Comparison of ENCODE assay signal across 11 cellular contexts in the genomic region with DNA sequence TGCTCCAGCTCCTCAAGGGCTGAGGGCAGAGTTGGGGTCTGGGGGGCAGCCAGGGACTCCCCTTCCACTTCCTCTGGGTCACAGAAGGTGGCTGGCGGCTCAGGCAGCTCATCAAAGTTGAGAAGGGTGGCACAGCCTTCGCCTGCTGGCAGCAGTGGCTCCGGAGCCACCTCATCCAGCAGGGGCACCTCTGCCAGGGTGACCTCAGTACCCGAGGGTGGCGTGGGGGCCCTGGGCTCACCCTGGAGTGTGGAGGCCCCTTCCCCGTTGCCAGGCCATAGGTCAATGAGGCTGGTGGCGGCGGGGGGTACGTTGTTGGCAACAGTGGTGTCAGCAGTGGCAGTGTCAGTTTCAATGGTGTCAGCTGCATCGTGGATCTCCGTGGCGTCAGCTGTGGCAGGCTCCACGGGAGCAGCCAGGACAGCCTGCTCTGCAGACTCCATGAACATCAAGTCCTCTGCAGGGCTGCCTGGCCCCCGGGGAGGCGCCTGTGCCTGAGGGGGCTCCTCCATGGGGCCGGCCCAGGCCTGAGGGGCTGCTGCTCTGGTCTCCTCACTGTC. TPM values are rescaled to one million over a fixed set of nuclear protein-coding genes. Genes with fewer than 3 reads are reported as not detected.
DNase-seq lines count a peak whose midpoint lies in the region; ATAC-seq, FAIRE-seq and TF ChIP-seq lines count a peak whose summit lies in the region.
"Had no signal": no experiment of that assay in that cellular context is flagged by ENCODE, and none has a peak within 500 bp of the region (broad histone marks: within the 10 kb centered on the region; RNA-seq: fewer than 3 reads in every experiment).

No MANE protein-coding gene starts in this region.

- H3K4me3 Mint-ChIP-seq in activated T-cell treated with anti-CD3 and anti-CD28 coated beads, Interleukin-2, amount 50 U/mL, for 24 hours: no peak overlapping the region
- no peak overlapping the region for H3K4me3 Mint-ChIP-seq in activated T-cell treated with anti-CD3 and anti-CD28 coated beads, Interleukin-2, amount 50 U/mL, for 4 hours

- TF ChIP-seq CTCF in endothelial cell of umbilical vein (IDR thresholded peaks at IDR 0.05; ENCODE audit: extremely low read depth in 1 of 2, insufficient read depth in 1 of 2, low read depth in 1 of 2, low read length in 2 of 2) (no peak), suprapubic skin (IDR thresholded peaks at IDR 0.05) (no peak)

- dilution Hi-C loops in endothelial cell of umbilical vein (cut with MboI; ENCODE audit: extremely low pct_ligation_motif_present, low sequenced_read_pairs): no loop called here

- H3K4me1 Mint-ChIP-seq in activated T-cell treated with anti-CD3 and anti-CD28 coated beads, Interleukin-2, amount 50 U/mL, for 24 hours (ENCODE audit: low read depth): peaks cover 25% of the 10 kb centered on the region
- peaks cover 26% of the 10 kb centered on the region for H3K4me1 Mint-ChIP-seq in activated T-cell treated with anti-CD3 and anti-CD28 coated beads, Interleukin-2, amount 50 U/mL, for 4 hours (ENCODE audit: low read depth)

- no peaks in the 10 kb centered on the region for H3K27me3 Mint-ChIP-seq in activated T-cell treated with anti-CD3 and anti-CD28 coated beads, Interleukin-2, amount 50 U/mL, for 24 hours
- no peaks in the 10 kb centered on the region for H3K27me3 Mint-ChIP-seq in activated T-cell treated with anti-CD3 and anti-CD28 coated beads, Interleukin-2, amount 50 U/mL, for 4 hours (ENCODE audit: low read depth)
- H3K27me3 Mint-ChIP-seq: activated CD8-positive, alpha-beta T cell treated with anti-CD3 and anti-CD28 coated beads for 36 hours; activated T-helper 17 cell treated with anti-CD3 and anti-CD28 coated beads, Interleukin-2, amount 50 U/mL, for 72 hours had no signal

- H3K4me1 ChIP-seq in endothelial cell of umbilical vein (ENCODE audit: control insufficient read depth, extremely low read depth, insufficient read depth, low read length) (peaks cover 37% of the 10 kb centered on the region), suprapubic skin (peaks cover 40% of the 10 kb centered on the region), small intestine (ENCODE audit: control insufficient read depth in 2 of 2, insufficient read depth in 1 of 2, low read depth in 1 of 2, low read length in 1 of 2) (no peaks in the 10 kb centered on the region)

- intact Hi-C loops in endothelial cell of umbilical vein (cut with micrococcal nuclease): no loop called here

- WGBS in suprapubic skin: 87% methylated on average over 3 of the region's 16 CpGs
- 78 to 92% (median 89%) methylated on average over 15 to 16 of the region's 16 CpGs for WGBS in small intestine, 3 donors

- POLR2A ChIA-PET in endothelial cell of umbilical vein (lab: Charles Lee): interaction anchor here (1.0 to 1.1 kb wide), 3 partner anchors 14 to 39 kb away, joined by 3 to 6 read pairs (median 4); a partner anchor contains a TSS

- H3K9me1 ChIP-seq in endothelial cell of umbilical vein (replicated peaks; ENCODE audit: control insufficient read depth, extremely low read depth, insufficient read depth, low read length): no peaks in the 10 kb centered on the region

- H4K20me1 ChIP-seq in endothelial cell of umbilical vein (replicated peaks; ENCODE audit: control insufficient read depth, extremely low read depth, insufficient read depth, low read length): no peaks in the 10 kb centered on the region

- H3K27me3 ChIP-seq in endothelial cell of umbilical vein (ENCODE audit: control insufficient read depth in 2 of 2, insufficient read depth in 2 of 2, low read length in 2 of 2) (no peaks in the 10 kb centered on the region), suprapubic skin (no peaks in the 10 kb centered on the region), small intestine (ENCODE audit: control insufficient read depth in 2 of 2, insufficient read depth in 2 of 2, low read length in 2 of 2) (no peaks in the 10 kb centered on the region)

- H3K27ac Mint-ChIP-seq in activated T-cell treated with anti-CD3 and anti-CD28 coated beads, Interleukin-2, amount 50 U/mL, for 24 hours: no peak overlapping the region
- H3K27ac Mint-ChIP-seq: activated T-helper 17 cell treated with anti-CD3 and anti-CD28 coated beads, Interleukin-2, amount 50 U/mL, for 72 hours had no signal

- H3K4me2 ChIP-seq in endothelial cell of umbilical vein (ENCODE audit: insufficient read depth, low read length): no peak overlapping the region

- TF ChIP-seq POLR2A in endothelial cell of umbilical vein (IDR thresholded peaks at IDR 0.05; ENCODE audit: low read depth, low read length) (no peak), suprapubic skin (IDR thresholded peaks at IDR 0.05) (no peak)

- no peaks in the 10 kb centered on the region for H3K9me3 ChIP-seq in endothelial cell of umbilical vein (replicated peaks; ENCODE audit: control insufficient read depth, insufficient read depth, low read length)
- no peaks in the 10 kb centered on the region for H3K9me3 ChIP-seq in suprapubic skin
- no peaks in the 10 kb centered on the region for H3K9me3 ChIP-seq in small intestine (ENCODE audit: control insufficient read depth, low read depth)

- no peak overlapping the region for H2AFZ ChIP-seq in endothelial cell of umbilical vein (ENCODE audit: low read depth, low read length)

- no peak for FAIRE-seq in endothelial cell of umbilical vein (lab: Jason Lieb, UNC)
- no peak for FAIRE-seq in small intestine (lab: Jason Lieb, UNC)

- DNase-seq in activated T-cell treated with anti-CD3 and anti-CD28 coated beads, Interleukin-2, amount 50 U/mL, for 24 hours: peak; percentile 32
- DNase-seq in activated T-cell treated with anti-CD3 and anti-CD28 coated beads, Interleukin-2, amount 50 U/mL, for 4 hours: no peak
- DNase-seq in endothelial cell of umbilical vein (ENCODE audit: low read depth, low spot score) (no peak), suprapubic skin (ENCODE audit: low spot score in 2 of 2) (peak in 1 of 2 donors; percentile 78), small intestine (no peak), DMS153 treated with DMSO at 0.1 percent for 48 hours (lab: John Stamatoyannopoulos, UW; ENCODE audit: unreplicated experiment) (no peak)
- DNase-seq: cortex of kidney had no signal

- no peak for ATAC-seq in activated T-cell treated with anti-CD3 and anti-CD28 coated beads, Interleukin-2, amount 50 U/mL, for 4 hours

- no peak overlapping the region for H3K9ac ChIP-seq in endothelial cell of umbilical vein (replicated peaks; ENCODE audit: extremely low read depth, insufficient read depth, low read length)

- no peak overlapping the region for H3K4me3 ChIP-seq in endothelial cell of umbilical vein (replicated peaks in 1 of 3; ENCODE audit: insufficient read depth in 1 of 3, low read depth in 1 of 3, low read length in 3 of 3)
- no peak overlapping the region for H3K4me3 ChIP-seq in suprapubic skin
- no peak overlapping the region for H3K4me3 ChIP-seq in small intestine (ENCODE audit: low read depth in 1 of 2, low read length in 2 of 2)

- CTCF ChIA-PET in endothelial cell of umbilical vein (lab: Charles Lee): interaction anchor here (0.6 to 6.6 kb wide), 19 partner anchors 9 to 150 kb away, joined by 3 to 57 read pairs (median 5); a partner anchor contains a TSS

- peaks cover 20% of the 10 kb centered on the region for H3K36me3 Mint-ChIP-seq in activated T-cell treated with anti-CD3 and anti-CD28 coated beads, Interleukin-2, amount 50 U/mL, for 24 hours (ENCODE audit: low read depth)
- no peaks in the 10 kb centered on the region for H3K36me3 Mint-ChIP-seq in activated T-cell treated with anti-CD3 and anti-CD28 coated beads, Interleukin-2, amount 50 U/mL, for 4 hours (ENCODE audit: insufficient read depth)
- H3K36me3 Mint-ChIP-seq: naive B cell had no signal

- no peak for TF ChIP-seq EP300 in suprapubic skin (IDR thresholded peaks at IDR 0.05)

- no peaks in the 10 kb centered on the region for H3K9me3 Mint-ChIP-seq in activated T-cell treated with anti-CD3 and anti-CD28 coated beads, Interleukin-2, amount 50 U/mL, for 24 hours
- no peaks in the 10 kb centered on the region for H3K9me3 Mint-ChIP-seq in activated T-cell treated with anti-CD3 and anti-CD28 coated beads, Interleukin-2, amount 50 U/mL, for 4 hours
- H3K9me3 Mint-ChIP-seq: activated CD8-positive, alpha-beta T cell treated with anti-CD3 and anti-CD28 coated beads for 36 hours; activated T-helper 17 cell treated with anti-CD3 and anti-CD28 coated beads, Interleukin-2, amount 50 U/mL, for 72 hours; stimulated activated effector memory CD8-positive, alpha-beta T cell treated with anti-CD3 and anti-CD28 coated beads, Interleukin-12 subunit alpha, Interleukin-12 subunit beta, amount 100 ng/mL, for 72 hours had no signal

- BruUV-seq in endothelial cell of umbilical vein (replicated peaks; lab: Mats Ljungman, UMichigan): no TSS peak

- peak overlapping the region; percentile 13 for H3K27ac ChIP-seq in endothelial cell of umbilical vein (ENCODE audit: insufficient read depth, low read depth, low read length)
- H3K27ac ChIP-seq in suprapubic skin: peak overlapping the region; percentile 8
- no peak overlapping the region for H3K27ac ChIP-seq in small intestine (ENCODE audit: low read depth in 1 of 2, low read length in 1 of 2)

- peaks cover 7 to 35% of the 10 kb centered on the region in 2 experiments for H3K36me3 ChIP-seq in endothelial cell of umbilical vein (ENCODE audit: control insufficient read depth in 2 of 2, extremely low read depth in 1 of 2, insufficient read depth in 2 of 2, low read length in 2 of 2)
- peaks cover 24% of the 10 kb centered on the region for H3K36me3 ChIP-seq in suprapubic skin
- H3K36me3 ChIP-seq in small intestine (ENCODE audit: control insufficient read depth in 2 of 2, insufficient read depth in 2 of 2, low read length in 2 of 2): no peaks in the 10 kb centered on the region

- peaks cover 3% of the 10 kb centered on the region for H3K79me2 ChIP-seq in endothelial cell of umbilical vein (ENCODE audit: control insufficient read depth, insufficient read depth, low read length)

RNA-seq across cellular contexts. Expression of a gene that starts 11.6 kb away (rescaled TPM):
- total RNA-seq in activated T-cell treated with anti-CD3 and anti-CD28 coated beads, Interleukin-2, amount 50 U/mL, for 4 hours: 10 to 100 TPM; 11.7 to 19.8 (median 14.2) TPM
- total RNA-seq in endothelial cell of umbilical vein: 5.7 and 6.5 TPM in 2 replicates
- 6.6 and 10.5 TPM in 2 replicates for polyA plus RNA-seq in endothelial cell of umbilical vein
- polyA plus RNA-seq in endothelial cell of umbilical vein (2011; cell fraction: cytosol; rRNA removed): 1.9 and 4.7 TPM in 2 replicates
- polyA plus RNA-seq in endothelial cell of umbilical vein (2011; cell fraction: nucleus; rRNA removed): 1.9 and 2.6 TPM in 2 replicates
- 2.6 and 4.7 TPM in 2 replicates for polyA plus RNA-seq in endothelial cell of umbilical vein (2012)
- polyA minus RNA-seq in endothelial cell of umbilical vein: 0.38 and 0.63 TPM in 2 replicates
- polyA minus RNA-seq in endothelial cell of umbilical vein (2011; cell fraction: cytosol; rRNA and poly(A)+ RNA removed): 6.8 TPM
- polyA minus RNA-seq in endothelial cell of umbilical vein (2011; cell fraction: nucleus; rRNA and poly(A)+ RNA removed): 0.53 and 1.8 TPM in 2 replicates
- total RNA-seq in suprapubic skin: 1 to 10 TPM; 5.7 to 9.8 (median 7.8) TPM
- 1 to 10 TPM; 1.1 to 3.7 (median 3.0) TPM for polyA plus RNA-seq in small intestine

RNA-seq across cellular contexts. Expression of a gene that starts 15.2 kb away (rescaled TPM):
- total RNA-seq in activated T-cell treated with anti-CD3 and anti-CD28 coated beads, Interleukin-2, amount 50 U/mL, for 4 hours: 10 to 100 TPM; 16.6 to 48.5 (median 21.6) TPM
- total RNA-seq in endothelial cell of umbilical vein: 310 and 336 TPM in 2 replicates
- 198 and 267 TPM in 2 replicates for polyA plus RNA-seq in endothelial cell of umbilical vein
- polyA plus RNA-seq in endothelial cell of umbilical vein (2011; cell fraction: cytosol; rRNA removed): 95.2 and 108 TPM in 2 replicates
- 848 and 1,132 TPM in 2 replicates for polyA plus RNA-seq in endothelial cell of umbilical vein (2011; cell fraction: nucleus; rRNA removed)
- polyA plus RNA-seq in endothelial cell of umbilical vein (2012): 185 and 211 TPM in 2 replicates
- 158 and 165 TPM in 2 replicates for polyA minus RNA-seq in endothelial cell of umbilical vein
- polyA minus RNA-seq in endothelial cell of umbilical vein (2011; cell fraction: cytosol; rRNA and poly(A)+ RNA removed): 9.4 TPM
- 135 and 363 TPM in 2 replicates for polyA minus RNA-seq in endothelial cell of umbilical vein (2011; cell fraction: nucleus; rRNA and poly(A)+ RNA removed)
- 10 to 100 TPM; 13.1 to 43.4 (median 25.3) TPM for total RNA-seq in suprapubic skin
- 10 to 100 TPM in 1 of 3 donors, 1 to 10 TPM in 2; 1.6 to 32.0 (median 5.1) TPM for polyA plus RNA-seq in small intestine

RNA-seq across cellular contexts. Expression of a gene that starts 31.7 kb away (rescaled TPM):
- total RNA-seq in activated T-cell treated with anti-CD3 and anti-CD28 coated beads, Interleukin-2, amount 50 U/mL, for 4 hours: 100 to 1,000 TPM; 140 to 163 (median 158) TPM
- 36.4 and 37.0 TPM in 2 replicates for total RNA-seq in endothelial cell of umbilical vein
- polyA plus RNA-seq in endothelial cell of umbilical vein: 22.9 and 28.9 TPM in 2 replicates
- 26.5 and 28.2 TPM in 2 replicates for polyA plus RNA-seq in endothelial cell of umbilical vein (2011; cell fraction: cytosol; rRNA removed)
- 28.5 and 31.3 TPM in 2 replicates for polyA plus RNA-seq in endothelial cell of umbilical vein (2011; cell fraction: nucleus; rRNA removed)
- polyA plus RNA-seq in endothelial cell of umbilical vein (2012): 20.7 and 22.4 TPM in 2 replicates
- polyA minus RNA-seq in endothelial cell of umbilical vein: 17.0 and 32.8 TPM in 2 replicates
- 11.3 TPM for polyA minus RNA-seq in endothelial cell of umbilical vein (2011; cell fraction: cytosol; rRNA and poly(A)+ RNA removed)
- polyA minus RNA-seq in endothelial cell of umbilical vein (2011; cell fraction: nucleus; rRNA and poly(A)+ RNA removed): 14.8 and 26.7 TPM in 2 replicates
- total RNA-seq in suprapubic skin: 10 to 100 TPM; 29.1 to 62.2 (median 37.1) TPM
- polyA plus RNA-seq in small intestine: 10 to 100 TPM; 20.4 to 29.5 (median 28.5) TPM

RNA-seq across cellular contexts. Expression of a gene that starts 39.2 kb away (rescaled TPM):
- 10 to 100 TPM; 18.0 to 22.1 (median 19.0) TPM for total RNA-seq in activated T-cell treated with anti-CD3 and anti-CD28 coated beads, Interleukin-2, amount 50 U/mL, for 4 hours
- 318 and 371 TPM in 2 replicates for total RNA-seq in endothelial cell of umbilical vein
- 314 and 418 TPM in 2 replicates for polyA plus RNA-seq in endothelial cell of umbilical vein
- polyA plus RNA-seq in endothelial cell of umbilical vein (2011; cell fraction: cytosol; rRNA removed): 181 and 257 TPM in 2 replicates
- polyA plus RNA-seq in endothelial cell of umbilical vein (2011; cell fraction: nucleus; rRNA removed): 815 and 843 TPM in 2 replicates
- polyA plus RNA-seq in endothelial cell of umbilical vein (2012): 179 and 248 TPM in 2 replicates
- 120 and 143 TPM in 2 replicates for polyA minus RNA-seq in endothelial cell of umbilical vein
- 25.4 TPM for polyA minus RNA-seq in endothelial cell of umbilical vein (2011; cell fraction: cytosol; rRNA and poly(A)+ RNA removed)
- 136 and 281 TPM in 2 replicates for polyA minus RNA-seq in endothelial cell of umbilical vein (2011; cell fraction: nucleus; rRNA and poly(A)+ RNA removed)
- 10 to 100 TPM; 28.7 to 41.3 (median 32.0) TPM for total RNA-seq in suprapubic skin
- polyA plus RNA-seq in small intestine: 10 to 100 TPM in 1 of 3 donors, 1 to 10 TPM in 2; 3.8 to 44.4 (median 8.9) TPM

RNA-seq across cellular contexts. Expression of a gene that starts 48.8 kb away (rescaled TPM):
- 1 to 10 TPM; 1.7 to 5.7 (median 3.1) TPM for total RNA-seq in activated T-cell treated with anti-CD3 and anti-CD28 coated beads, Interleukin-2, amount 50 U/mL, for 4 hours
- 1.00 and 1.4 TPM in 2 replicates for total RNA-seq in endothelial cell of umbilical vein
- polyA plus RNA-seq in endothelial cell of umbilical vein: 1.4 and 2.7 TPM in 2 replicates
- 0.66 and 1.1 TPM in 2 replicates for polyA plus RNA-seq in endothelial cell of umbilical vein (2011; cell fraction: cytosol; rRNA removed)
- 0.73 and 0.96 TPM in 2 replicates for polyA plus RNA-seq in endothelial cell of umbilical vein (2011; cell fraction: nucleus; rRNA removed)
- 1.6 and 1.7 TPM in 2 replicates for polyA plus RNA-seq in endothelial cell of umbilical vein (2012)
- 0.24 and 0.57 TPM in 2 replicates for polyA minus RNA-seq in endothelial cell of umbilical vein
- polyA minus RNA-seq in endothelial cell of umbilical vein (2011; cell fraction: cytosol; rRNA and poly(A)+ RNA removed): 7.9 TPM
- 0.29 TPM in 1 of 2 replicates, not detected in the other for polyA minus RNA-seq in endothelial cell of umbilical vein (2011; cell fraction: nucleus; rRNA and poly(A)+ RNA removed)
- 10 to 100 TPM in 1 of 4 donors, 1 to 10 TPM in 3; 2.3 to 18.4 (median 7.1) TPM for total RNA-seq in suprapubic skin
- 10 to 100 TPM; 17.0 to 22.4 (median 20.3) TPM for polyA plus RNA-seq in small intestine

Comparison
In these comparisons a context has a peak if more than half of its experiments do, and no peak if none do; other contexts are left out.
1. H3K27ac ChIP-seq: peak in endothelial cell of umbilical vein (single experiment) and suprapubic skin (single experiment); none in small intestine (0 of 2).